23 cellular contexts compared by ENCODE assay signal in the genomic region with DNA sequence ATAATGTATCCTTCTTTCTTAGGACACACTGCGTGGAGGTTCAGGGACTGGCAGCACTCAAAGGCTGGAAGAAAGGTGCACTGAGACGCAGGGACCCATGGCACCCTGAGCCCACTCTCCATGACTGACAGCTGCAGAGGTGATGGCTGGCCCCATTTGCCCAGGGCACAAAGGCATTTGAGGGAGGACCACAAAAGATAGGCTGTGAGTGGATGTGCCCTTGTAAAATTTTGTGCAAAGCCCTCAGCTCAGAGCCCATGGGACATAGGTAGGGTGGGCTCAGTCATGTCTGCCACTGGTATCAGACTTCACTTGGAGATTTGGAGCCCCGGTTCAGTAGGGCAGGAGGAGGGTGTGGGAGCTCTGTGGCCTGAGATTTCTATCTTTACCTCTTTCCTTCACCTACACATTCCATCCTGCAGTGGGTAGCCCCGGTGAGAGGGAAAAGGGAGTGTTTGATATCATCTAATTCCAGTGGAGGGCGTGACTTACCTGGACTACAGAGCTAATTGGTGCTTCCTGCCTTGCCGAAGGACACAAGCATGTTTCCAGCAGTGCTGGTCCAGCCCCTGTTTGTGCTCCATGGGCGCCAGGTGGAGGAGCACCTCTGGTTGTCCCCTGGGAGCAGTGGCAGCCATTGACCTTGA.
DNase-seq lines count a peak whose midpoint lies in the region; ATAC-seq and TF ChIP-seq lines count a peak whose summit lies in the region.
"Had no signal": no experiment of that assay in that cellular context is flagged by ENCODE, and none has a peak within 500 bp of the region (broad histone marks: within the 10 kb centered on the region; RNA-seq: fewer than 3 reads in every experiment).

No MANE protein-coding gene starts in this region.

- H3K9ac ChIP-seq in OCI-LY3 (ENCODE audit: low read length), result no peak overlapping the region

- no peaks in the 10 kb centered on the region for H4K20me1 ChIP-seq in GM23338 (replicated peaks; ENCODE audit: insufficient read depth)
- H4K20me1 ChIP-seq in OCI-LY3 (ENCODE audit: insufficient read depth, low read length), result no peaks in the 10 kb centered on the region

- H3K27ac Mint-ChIP-seq in GM23338, result no peak overlapping the region
- H3K27ac Mint-ChIP-seq: B cell; CD4-positive, CD25-positive, alpha-beta regulatory T cell had no signal

- peak; percentile 28 for DNase-seq in GM23338 (ENCODE audit: low spot score)
- peak; percentile 79 for DNase-seq in esophagus muscularis mucosa (ENCODE audit: extremely low spot score)
- DNase-seq in mucosa of descending colon, result no peak
- no peak for DNase-seq in HAP-1 (ENCODE audit: low spot score in 2 of 2)
- DNase-seq in NCI-H1436 (lab: John Stamatoyannopoulos, UW), result no peak
- DNase-seq: CD4-positive, CD25-positive, alpha-beta regulatory T cell; EL; GOT3; NCI-H1105; NCI-H1694; NCI-H2081; NCI-H2171; NCI-H345; NCI-H524; SHP77 treated with DMSO at 0.1 percent for 48 hours; SW 1271 had no signal

- 0 out of 3 replicates have a peak, but pooled peaks cover 2% of the 10 kb centered on the region for H3K36me3 Mint-ChIP-seq in GM23338 (ENCODE audit: low read depth)
- H3K36me3 Mint-ChIP-seq: CD4-positive, CD25-positive, alpha-beta regulatory T cell; IgD-negative memory B cell had no signal

- no peaks in the 10 kb centered on the region; the same call in 2 of the 3 replicates for H3K9me3 Mint-ChIP-seq in GM23338
- H3K9me3 Mint-ChIP-seq: IgD-negative memory B cell had no signal

- no peak for TF ChIP-seq EP300 in esophagus muscularis mucosa (IDR thresholded peaks at IDR 0.05)

- H3K4me3 Mint-ChIP-seq in GM23338, result no peak overlapping the region
- H3K4me3 Mint-ChIP-seq: B cell; CD4-positive, CD25-positive, alpha-beta regulatory T cell; IgD-negative memory B cell had no signal

- H3K36me3 ChIP-seq in GM23338 (ENCODE audit: insufficient read depth) (no peaks in the 10 kb centered on the region), OCI-LY3 (replicated peaks; ENCODE audit: low read depth, low read length) (no peaks in the 10 kb centered on the region), esophagus muscularis mucosa (no peaks in the 10 kb centered on the region), mucosa of descending colon (ENCODE audit: low read depth) (no peaks in the 10 kb centered on the region), HAP-1 (replicated peaks) (no peaks in the 10 kb centered on the region)

- TF ChIP-seq CTCF in GM23338 (conservative IDR thresholded peaks at IDR 0.05; ENCODE audit: low read depth in 2 of 2) (no peak; a peak in 1 of 4 replicates), OCI-LY3 (IDR thresholded peaks at IDR 0.05; ENCODE audit: low read depth, low read length) (no peak), esophagus muscularis mucosa (IDR thresholded peaks at IDR 0.05) (no peak), mucosa of descending colon (IDR thresholded peaks at IDR 0.05) (no peak)

- no peak for TF ChIP-seq POLR2A in esophagus muscularis mucosa (IDR thresholded peaks at IDR 0.05; ENCODE audit: low read depth)

- no peak overlapping the region for H3K4me3 ChIP-seq in GM23338
- H3K4me3 ChIP-seq in OCI-LY3 (ENCODE audit: low read length), result no peak overlapping the region
- no peak overlapping the region for H3K4me3 ChIP-seq in esophagus muscularis mucosa
- no peak overlapping the region for H3K4me3 ChIP-seq in mucosa of descending colon
- H3K4me3 ChIP-seq in HAP-1, result no peak overlapping the region
- H3K4me3 ChIP-seq: A549, SK-N-MC had no signal

- H3K79me2 ChIP-seq in GM23338 (replicated peaks; ENCODE audit: insufficient read depth), result no peaks in the 10 kb centered on the region
- no peaks in the 10 kb centered on the region for H3K79me2 ChIP-seq in OCI-LY3 (ENCODE audit: low read length)

- peaks cover 4% of the 10 kb centered on the region for H3K9me2 ChIP-seq in GM23338 (ENCODE audit: insufficient read depth)

- WGBS in esophagus muscularis mucosa, result 66% methylated on average over 6 of the region's 7 CpGs

- H3K4me1 Mint-ChIP-seq in GM23338, result peaks cover 12% of the 10 kb centered on the region; the same call in 2 of the 3 replicates
- H3K4me1 Mint-ChIP-seq: B cell, IgD-negative memory B cell had no signal

- H3F3A ChIP-seq in GM23338 (replicated peaks; ENCODE audit: low read depth), result no peaks in the 10 kb centered on the region

- H3K4me2 ChIP-seq in GM23338 (no peak overlapping the region), OCI-LY3 (ENCODE audit: low read length) (peak overlapping the region; percentile 12; the same call in 1 of the 2 replicates)
- H3K4me2 ChIP-seq: A549 had no signal

- in situ Hi-C loops in HAP-1 (cut with MboI; ENCODE audit: low sequenced_read_pairs), result no loop called here

- H3K27me3 Mint-ChIP-seq in GM23338 (ENCODE audit: insufficient read depth, low read depth, poor library complexity), result peaks cover 8% of the 10 kb centered on the region
- H3K27me3 Mint-ChIP-seq: B cell had no signal

- ATAC-seq in GM23338, result peak; percentile 29; the same call in 1 of the 3 replicates
- peak; percentile 35 for ATAC-seq in mucosa of descending colon
- ATAC-seq in GM19395 (IDR thresholded peaks at IDR 0.05; ENCODE audit: unreplicated experiment), result no peak
- no peak for ATAC-seq in HG02885 (IDR thresholded peaks at IDR 0.05; ENCODE audit: poor library complexity, unreplicated experiment)
- ATAC-seq: A549 had no signal

- no peak overlapping the region for H2AFZ ChIP-seq in GM23338
- no peak overlapping the region for H2AFZ ChIP-seq in OCI-LY3 (ENCODE audit: low read depth, low read length)

- H3K27ac ChIP-seq in GM23338 (ENCODE audit: low read depth), result no peak overlapping the region
- no peak overlapping the region for H3K27ac ChIP-seq in OCI-LY3 (ENCODE audit: low read length)
- no peak overlapping the region for H3K27ac ChIP-seq in esophagus muscularis mucosa (replicated peaks in 1 of 4)
- H3K27ac ChIP-seq: A549, SK-N-MC had no signal

- H3K4me1 ChIP-seq in GM23338 (ENCODE audit: insufficient read depth) (peaks cover 12% of the 10 kb centered on the region), OCI-LY3 (ENCODE audit: low read length) (peaks cover 10% of the 10 kb centered on the region), esophagus muscularis mucosa (no peaks in the 10 kb centered on the region), mucosa of descending colon (ENCODE audit: low read depth) (no peaks in the 10 kb centered on the region), HAP-1 (no peaks in the 10 kb centered on the region)
- H3K4me1 ChIP-seq: A549 had no signal

- intact Hi-C loops in esophagus muscularis mucosa (cut with DNase I), result no loop called here
- intact Hi-C loops in mucosa of descending colon (cut with DNase I, micrococcal nuclease), result no loop called here

- no peaks in the 10 kb centered on the region for H3K9me3 ChIP-seq in OCI-LY3 (ENCODE audit: insufficient read depth, low read length)
- H3K9me3 ChIP-seq in esophagus muscularis mucosa, result no peaks in the 10 kb centered on the region
- no peaks in the 10 kb centered on the region for H3K9me3 ChIP-seq in mucosa of descending colon
- no peaks in the 10 kb centered on the region for H3K9me3 ChIP-seq in HAP-1
- H3K9me3 ChIP-seq: A549 had no signal

- H3K27me3 ChIP-seq in GM23338 (ENCODE audit: insufficient read depth) (no peaks in the 10 kb centered on the region), OCI-LY3 (ENCODE audit: low read depth, low read length) (peaks cover 12% of the 10 kb centered on the region), esophagus muscularis mucosa (peaks cover 0 to 9% (median 0%) of the 10 kb centered on the region in 4 donors), HAP-1 (ENCODE audit: low read depth) (no peaks in the 10 kb centered on the region)

TF ChIP-seq in GM23338, 12 proteins besides CTCF, POLR2A, EP300 and RAD21 (continues in another document):
- TF ChIP-seq CREB1 (CRISPR knock-in tag; IDR thresholded peaks at IDR 0.05; ENCODE audit: low read depth), result no peak
- no peak for TF ChIP-seq JUNB (IDR thresholded peaks at IDR 0.05; ENCODE audit: unreplicated experiment)

Comparison
In these comparisons a context has a peak if more than half of its experiments do, and no peak if none do; other contexts are left out.
1. ATAC-seq: peak in GM23338 (single experiment) and mucosa of descending colon (single experiment); none in GM19395 (single experiment) and HG02885 (single experiment).
2. DNase-seq: peak in GM23338 (single experiment) and esophagus muscularis mucosa (single experiment); none in mucosa of descending colon (0 of 3), HAP-1 (0 of 2) and NCI-H1436 (single experiment).